ENCODE assay signal across 31 cellular contexts in genomic region chr16:3194792-3195191, GRCh38. TPM values are rescaled to one million over a fixed set of nuclear protein-coding genes. Genes with fewer than 3 reads are reported as not detected.
"Had no signal": no experiment of that assay in that cellular context is flagged by ENCODE, and none has a peak within 500 bp of the region (broad histone marks: within the 10 kb centered on the region; RNA-seq: fewer than 3 reads in every experiment).

No MANE protein-coding gene starts in this region.

- H3K9me3 Mint-ChIP-seq: mesothelial cell of epicardium; natural killer cell; stimulated activated naive CD8-positive, alpha-beta T cell treated with anti-CD3 and anti-CD28 coated beads, Interleukin-15, amount 100 ng/mL, for 72 hours; type B pancreatic cell had no signal

- H3K9me3 ChIP-seq: lower lobe of right lung, right lobe of liver, uterus had no signal

- H3K27me3 ChIP-seq: ovary had no signal

- H3K4me3 ChIP-seq: left lung, lower lobe of right lung, ovary, right atrium auricular region, right lobe of liver, smooth muscle cell, tibial nerve, uterus had no signal

- H3K27ac Mint-ChIP-seq: immature natural killer cell; mesothelial cell of epicardium; naive B cell; natural killer cell; nephron progenitor cell; progenitor cell of endocrine pancreas; stimulated activated memory B cell treated with anti-CD40 and anti-IgM and Interleukin-4, amounts not matched to agents 10 μg/mL and 1 μg/mL and 100 μg/mL, for 72 hours; stimulated activated naive CD8-positive, alpha-beta T cell treated with anti-CD3 and anti-CD28 coated beads, Interleukin-15, amount 100 ng/mL, for 72 hours; type B pancreatic cell had no signal

- H3K4me2 ChIP-seq: smooth muscle cell had no signal

- H3K36me3 ChIP-seq: left lung, lower lobe of right lung, ovary, right atrium auricular region, right lobe of liver, tibial nerve, uterus had no signal

- H3K27ac ChIP-seq: left lung, lower lobe of right lung, ovary, right atrium auricular region, right lobe of liver, tibial nerve, uterus had no signal

- H3K36me3 Mint-ChIP-seq: mesothelial cell of epicardium; stimulated activated memory B cell treated with anti-CD40 and anti-IgM and Interleukin-4, amounts not matched to agents 10 μg/mL and 1 μg/mL and 100 μg/mL, for 72 hours; type B pancreatic cell had no signal

- DNase-seq: immature natural killer cell; kidney; left colon; left lung; lower lobe of right lung; mesendoderm; naive B cell; natural killer cell; nephron progenitor cell; ovary; right lobe of liver; stimulated activated CD4-positive, alpha-beta T cell treated with anti-CD3 and anti-CD28 coated beads, Interleukin-1b, Interleukin-23, amount 100 ng/mL, for 48 hours; stimulated activated CD4-positive, alpha-beta T cell treated with anti-CD3 and anti-CD28 coated beads, Interleukin-2, amount 100 ng/mL, for 48 hours; stimulated activated CD4-positive, alpha-beta T cell treated with anti-CD3 and anti-CD28 coated beads, Interleukin-4, amount 100 ng/mL, for 4 hours; stimulated activated CD8-positive, alpha-beta memory T cell treated with anti-CD3 and anti-CD28 coated beads, Interleukin-4, amount 100 ng/mL, for 48 hours; stimulated activated naive CD4-positive, alpha-beta T cell treated with Interleukin-2 at 50 U/mL for 16 hours; stimulated activated naive CD8-positive, alpha-beta T cell treated with anti-CD3 and anti-CD28 coated beads, Interleukin-15, amount 100 ng/mL, for 72 hours; uterus had no signal

- H3K4me1 ChIP-seq: right lobe of liver, uterus had no signal

- H3K4me3 Mint-ChIP-seq: immature natural killer cell; mesothelial cell of epicardium; natural killer cell; nephron progenitor cell; stimulated activated memory B cell treated with anti-CD40 and anti-IgM and Interleukin-4, amounts not matched to agents 10 μg/mL and 1 μg/mL and 100 μg/mL, for 72 hours; stimulated activated naive CD8-positive, alpha-beta T cell treated with anti-CD3 and anti-CD28 coated beads, Interleukin-15, amount 100 ng/mL, for 72 hours; type B pancreatic cell had no signal

RNA-seq across cellular contexts. Expression of gene OR1F1, which starts 6.8 kb away (rescaled TPM):
- total RNA-seq: kidney, left colon, left lung, liver, lower lobe of right lung, mesothelial cell of epicardium, mononuclear cell, natural killer cell, omental fat pad, ovary, progenitor cell of endocrine pancreas, renal cortical epithelial cell, right atrium auricular region, right lobe of liver, skeletal muscle tissue, smooth muscle cell, tibial nerve, ureter, uterus had no signal
